Comparison of ENCODE assay signal across 8 cellular contexts in genomic region chr12:49098035-49098451, GRCh38. TPM values are rescaled to one million over a fixed set of nuclear protein-coding genes. Genes with fewer than 3 reads are reported as not detected.
DNase-seq lines count a peak whose midpoint lies in the region; ATAC-seq, FAIRE-seq and TF ChIP-seq lines count a peak whose summit lies in the region.

No MANE protein-coding gene starts in this region.

- DNase-seq in AG09319 (ENCODE audit: extremely low read depth, low read depth) = no peak
- peak; percentile 48 for DNase-seq in GM18507 (ENCODE audit: extremely low spot score, insufficient read length, low read depth)
- DNase-seq in RWPE2 (ENCODE audit: low spot score) = no peak
- peak; percentile 71 for DNase-seq in activated naive CD4-positive, alpha-beta T cell treated with Interleukin-2 at 50 U/mL for 16 hours
- DNase-seq in heart right ventricle = no peak
- DNase-seq in gastrocnemius medialis = peak in 1 of 2 donors; percentile 34

- peaks cover 20% of the 10 kb centered on the region for H3K27me3 ChIP-seq in RWPE2 (ENCODE audit: insufficient read depth, poor library complexity, severe bottlenecking)
- peaks cover 3 to 27% (median 13%) of the 10 kb centered on the region in 7 donors for H3K27me3 ChIP-seq in heart right ventricle
- peaks cover 18 to 21% (median 18%) of the 10 kb centered on the region in 3 donors for H3K27me3 ChIP-seq in gastrocnemius medialis

- H3K4me3 ChIP-seq in RWPE2 (ENCODE audit: severe bottlenecking) (no peak overlapping the region), heart right ventricle (no peak overlapping the region), gastrocnemius medialis (no peak overlapping the region)

- in situ Hi-C loops in gastrocnemius medialis (cut with MboI; ENCODE audit: low sequenced_read_pairs in 4 of 4) = loop anchor here in 1 of 4 donors (25.0 kb wide), 1 partner anchor 139 kb away; no protein-coding TSS in a partner anchor

- no peaks in the 10 kb centered on the region for H3K9me3 ChIP-seq in RWPE2 (ENCODE audit: severe bottlenecking)
- no peaks in the 10 kb centered on the region for H3K9me3 ChIP-seq in heart right ventricle
- no peaks in the 10 kb centered on the region for H3K9me3 ChIP-seq in gastrocnemius medialis

- H3K27ac ChIP-seq in RWPE2 (ENCODE audit: poor library complexity, severe bottlenecking) = no peak overlapping the region
- H3K27ac ChIP-seq in heart right ventricle = no peak overlapping the region
- H3K27ac ChIP-seq in gastrocnemius medialis = no peak overlapping the region

- FAIRE-seq in GM18507 (lab: Jason Lieb, UNC) = peak; percentile 84

- peak; percentile 80 for TF ChIP-seq CTCF in AG09319 (IDR thresholded peaks at IDR 0.05; ENCODE audit: low read depth, low read length)
- peak; percentile 55 for TF ChIP-seq CTCF in RWPE2 (IDR thresholded peaks at IDR 0.05; ENCODE audit: poor library complexity, severe bottlenecking)
- TF ChIP-seq CTCF in heart right ventricle (IDR thresholded peaks at IDR 0.05) = peak; percentile 66 to 88 (median 77)
- TF ChIP-seq CTCF in gastrocnemius medialis (IDR thresholded peaks at IDR 0.05 in 4 of 5, conservative IDR thresholded peaks at IDR 0.05 in 1 of 5) = peak; percentile 61 to 81 (median 67)

- ATAC-seq in RWPE2 (ENCODE audit: low read depth) = no peak
- peak in 3 of 8 donors; percentile 26 to 46 (median 29) for ATAC-seq in heart right ventricle
- peak; percentile 34 to 60 for ATAC-seq in gastrocnemius medialis
- no peak for ATAC-seq in GM18498 (IDR thresholded peaks at IDR 0.05; ENCODE audit: unreplicated experiment)
- no peak for ATAC-seq in HG02678 (IDR thresholded peaks at IDR 0.05; ENCODE audit: unreplicated experiment)

- H3K4me1 ChIP-seq in RWPE2 (ENCODE audit: insufficient read depth, poor library complexity, severe bottlenecking) = no peaks in the 10 kb centered on the region
- H3K4me1 ChIP-seq in heart right ventricle = peaks cover 13 to 24% (median 21%) of the 10 kb centered on the region in 9 donors
- H3K4me1 ChIP-seq in gastrocnemius medialis = peaks cover 9 to 23% of the 10 kb centered on the region in 2 donors

- intact Hi-C loops in heart right ventricle (cut with DNase I) (loop anchor here in 1 of 10 donors (2.0 kb wide), 1 partner anchor 33 kb away; no protein-coding TSS in a partner anchor), gastrocnemius medialis (cut with DNase I; ENCODE audit: low total_unique reads) (no loop called here)

- H3K36me3 ChIP-seq in RWPE2 (ENCODE audit: low read depth) (peaks cover 5% of the 10 kb centered on the region; the same call in 1 of the 2 replicates), heart right ventricle (peaks cover 4 to 76% (median 54%) of the 10 kb centered on the region in 9 donors), gastrocnemius medialis (peaks cover 3 to 56% of the 10 kb centered on the region in 2 donors)

- WGBS in heart right ventricle, 2 donors = 63 to 74% methylated on average over 4 of the region's 4 CpGs

- TF ChIP-seq POLR2A in gastrocnemius medialis (IDR thresholded peaks at IDR 0.05) = no peak

RNA-seq across cellular contexts. Expression of gene DHH, which starts 3.4 kb away (rescaled TPM):
- total RNA-seq in heart right ventricle (1 to 10 TPM in 2 of 10 donors, under 1 TPM in 8; 0.32 to 1.6 (median 0.74) TPM), gastrocnemius medialis (under 1 TPM in 3 of 4 donors, not detected in 1; 0.09 to 0.36 (median 0.15) TPM)
- 1 to 10 TPM in 1 of 2 donors, under 1 TPM in 1; 0.37 to 1.2 TPM for polyA plus RNA-seq in heart right ventricle

RNA-seq across cellular contexts. Expression of gene LMBR1L, which starts 12.6 kb away (rescaled TPM):
- total RNA-seq in heart right ventricle (10 to 100 TPM; 21.5 to 51.8 (median 30.8) TPM), gastrocnemius medialis (10 to 100 TPM; 11.1 to 27.2 (median 15.9) TPM)
- polyA plus RNA-seq in heart right ventricle = 10 to 100 TPM; 24.8 to 47.0 TPM

RNA-seq across cellular contexts. Expression of gene RHEBL1, which starts 28.3 kb away (rescaled TPM):
- 1 to 10 TPM in 2 of 10 donors, under 1 TPM in 6, not detected in 2; 0.23 to 1.9 (median 0.41) TPM for total RNA-seq in heart right ventricle
- under 1 TPM; 0.43 to 0.73 TPM for polyA plus RNA-seq in heart right ventricle
- total RNA-seq in gastrocnemius medialis = under 1 TPM in 2 of 4 donors, not detected in 2; 0.46 to 0.71 TPM

RNA-seq across cellular contexts. Expression of gene TUBA1B, which starts 33.2 kb away (rescaled TPM):
- total RNA-seq in heart right ventricle (100 to 1,000 TPM; 201 to 818 (median 309) TPM), gastrocnemius medialis (1,000 to 10,000 TPM in 1 of 4 donors, 100 to 1,000 TPM in 3; 124 to 1,632 (median 402) TPM)
- polyA plus RNA-seq in heart right ventricle = 1,000 to 10,000 TPM in 1 of 2 donors, 100 to 1,000 TPM in 1; 117 to 1,374 TPM

RNA-seq across cellular contexts. Expression of gene KMT2D, which starts 37.4 kb away (rescaled TPM):
- total RNA-seq in heart right ventricle (10 to 100 TPM; 32.6 to 65.3 (median 54.2) TPM), gastrocnemius medialis (10 to 100 TPM; 36.0 to 99.0 (median 71.3) TPM)
- 10 to 100 TPM in 1 of 2 donors, 1 to 10 TPM in 1; 9.6 to 60.6 TPM for polyA plus RNA-seq in heart right ventricle

Comparison
In these comparisons a context has a peak if more than half of its experiments do, and no peak if none do; other contexts are left out.
1. DNase-seq: peak in GM18507 (single experiment) and activated naive CD4-positive, alpha-beta T cell treated with Interleukin-2 at 50 U/mL for 16 hours (single experiment); none in AG09319 (single experiment), RWPE2 (single experiment) and heart right ventricle (0 of 2).
2. ATAC-seq: peak in gastrocnemius medialis (2 of 2); none in RWPE2 (single experiment), GM18498 (single experiment) and HG02678 (single experiment).
3. Peak in every context shown above with its lines, with median percentiles within 50 percentile points of each other: CTCF ChIP-seq.